In the genomic region with DNA sequence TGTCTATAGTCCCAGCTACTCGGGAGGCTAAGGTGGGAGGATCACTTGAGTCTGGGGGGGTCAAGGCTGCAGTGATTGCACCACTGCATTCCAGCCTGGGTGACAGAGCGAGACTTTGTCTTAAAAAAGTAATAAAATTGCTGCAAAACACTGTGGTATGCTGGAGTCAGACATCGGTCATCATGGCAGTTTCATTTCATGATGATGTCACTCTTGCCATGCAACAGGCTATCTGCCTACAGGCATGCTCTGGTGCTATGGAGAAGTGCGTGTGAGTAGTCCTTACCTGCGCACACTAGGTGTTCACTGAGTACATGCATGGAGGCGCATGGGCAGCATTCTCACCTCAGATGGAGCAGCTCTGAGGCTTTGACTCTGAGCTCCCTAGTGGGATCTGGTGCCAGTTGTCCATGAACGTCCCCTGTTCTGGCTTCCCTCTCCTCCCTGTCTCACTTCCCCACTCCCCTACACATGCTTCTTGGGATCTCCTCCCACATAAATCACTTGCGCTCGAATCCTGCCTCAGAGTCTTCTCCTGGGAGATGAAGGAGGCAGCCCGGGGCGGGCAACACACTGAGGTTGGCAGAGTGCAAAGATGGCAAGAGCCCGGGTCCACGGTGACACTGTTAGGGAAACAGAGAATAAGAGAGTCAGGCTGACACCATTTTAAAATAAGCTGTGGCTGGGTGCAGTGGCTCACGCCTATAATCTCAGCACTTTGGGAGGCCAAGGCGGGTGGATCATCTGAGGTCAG, we compare ENCODE assay signal across 17 cellular contexts. TPM values are rescaled to one million over a fixed set of nuclear protein-coding genes. Genes with fewer than 3 reads are reported as not detected.
DNase-seq lines count a peak whose midpoint lies in the region; ATAC-seq, FAIRE-seq and TF ChIP-seq lines count a peak whose summit lies in the region.
"Had no signal": no experiment of that assay in that cellular context is flagged by ENCODE, and none has a peak within 500 bp of the region (broad histone marks: within the 10 kb centered on the region; RNA-seq: fewer than 3 reads in every experiment).

No MANE protein-coding gene starts in this region.

- H3K79me2 ChIP-seq in H1 (ENCODE audit: control insufficient read depth in 1 of 2, insufficient read depth in 2 of 2, low read length in 2 of 2) (no peaks in the 10 kb centered on the region), trophoblast cell (ENCODE audit: control insufficient read depth, insufficient read depth, low read length, poor library complexity) (no peaks in the 10 kb centered on the region)

- TF ChIP-seq CTCF in Panc1 (IDR thresholded peaks at IDR 0.05) (no peak), H1 (IDR thresholded peaks at IDR 0.05; ENCODE audit: control extremely low read depth in 1 of 3, insufficient read depth in 1 of 3, low read depth in 1 of 3, low read length in 3 of 3) (no peak)

- CTCF ChIA-PET in Panc1 (lab: Charles Lee): interaction anchor here (0.7 kb wide), 1 partner anchor 36 kb away, joined by 3 read pairs; no protein-coding TSS in a partner anchor
- CTCF ChIA-PET in H1 (lab: Charles Lee; ENCODE audit: partially characterized antibody): interaction anchor here (0.8 to 4.6 kb wide), 9 partner anchors 27 to 263 kb away, joined by 3 to 22 read pairs (median 4); no protein-coding TSS in a partner anchor

- BruUV-seq in Panc1 (replicated peaks; lab: Mats Ljungman, UMichigan): no TSS peak

- peaks cover 8% of the 10 kb centered on the region for H3K4me1 ChIP-seq in Panc1 (ENCODE audit: control insufficient read depth, insufficient read depth, low read length)
- H3K4me1 ChIP-seq in H1 (replicated peaks in 1 of 4; ENCODE audit: control insufficient read depth in 3 of 4, insufficient read depth in 4 of 4, low read length in 3 of 4): peaks cover 0 to 6% (median 4%) of the 10 kb centered on the region in 4 experiments; a peak in 6 of 7 replicates
- peaks cover 13 to 17% of the 10 kb centered on the region in 2 experiments for H3K4me1 ChIP-seq in trophoblast cell (ENCODE audit: control insufficient read depth in 1 of 2, insufficient read depth in 2 of 2, low read length in 2 of 2)
- H3K4me1 ChIP-seq: colonic mucosa had no signal

- H3K4me1 Mint-ChIP-seq in stimulated activated naive B cell treated with anti-CD40 and anti-IgM and Interleukin-4, amounts not matched to agents 10 μg/mL and 1 μg/mL and 100 μg/mL, for 72 hours: peaks cover 5 to 7% of the 10 kb centered on the region in 2 donors

- WGBS in H1 (ENCODE audit: extremely low coverage in 1 of 2, insufficient coverage in 1 of 2, insufficient read length in 1 of 2, insufficient replicate concordance in 2 of 2, low coverage in 1 of 2, low lambda C conversion rate in 2 of 2, missing lambda C conversion rate in 1 of 2), 2 experiments: 95% methylated on average over 15 of the region's 15 CpGs; no CpG with 5 or more reads in 1 of the 2 experiments
- WGBS in trophoblast cell (ENCODE audit: extremely low coverage, insufficient coverage, insufficient read length): no CpG with 5 or more reads among the region's 15 CpGs

- H3K4ac ChIP-seq in H1 (replicated peaks; ENCODE audit: insufficient read length, low read depth, low read length): no peak overlapping the region
- H3K4ac ChIP-seq in trophoblast cell (ENCODE audit: low read depth, low read length): no peak overlapping the region

- H3K36me3 ChIP-seq in Panc1 (ENCODE audit: control insufficient read depth, insufficient read depth, low read length): no peaks in the 10 kb centered on the region
- no peaks in the 10 kb centered on the region for H3K36me3 ChIP-seq in H1 (ENCODE audit: control insufficient read depth in 2 of 4, insufficient read depth in 4 of 4, low read length in 3 of 4)
- no peaks in the 10 kb centered on the region for H3K36me3 ChIP-seq in trophoblast cell (ENCODE audit: control insufficient read depth in 1 of 2, insufficient read depth in 2 of 2, low read length in 2 of 2)
- H3K36me3 ChIP-seq: colonic mucosa had no signal

- H3K27ac ChIP-seq in Panc1 (ENCODE audit: low read length) (peak overlapping the region; percentile 3; the same call in 1 of the 2 replicates), H1 (ENCODE audit: low read depth, low read length) (no peak overlapping the region), trophoblast cell (ENCODE audit: low read depth, low read length) (no peak overlapping the region)
- H3K27ac ChIP-seq: colonic mucosa had no signal

- ATAC-seq in Panc1 (peak; percentile 46; the same call in 1 of the 2 replicates), GM18498 (IDR thresholded peaks at IDR 0.05; ENCODE audit: unreplicated experiment) (no peak)
- ATAC-seq in stimulated activated naive B cell treated with anti-CD40 and anti-IgM and Interleukin-4, amounts not matched to agents 10 μg/mL and 1 μg/mL and 100 μg/mL, for 72 hours (replicated peaks): no peak
- ATAC-seq: left cardiac atrium, sciatic nerve had no signal

- no peak for TF ChIP-seq EP300 in H1 (IDR thresholded peaks at IDR 0.05; ENCODE audit: borderline replicate concordance in 1 of 2, low read depth in 2 of 2, low read length in 2 of 2)

- intact Hi-C loops in Panc1 (cut with micrococcal nuclease; ENCODE audit: unreplicated experiment): no loop called here

- no peaks in the 10 kb centered on the region for H3K9me3 ChIP-seq in Panc1 (ENCODE audit: control insufficient read depth, insufficient read depth, low read depth, low read length)
- no peaks in the 10 kb centered on the region for H3K9me3 ChIP-seq in H1 (ENCODE audit: insufficient read depth in 2 of 2, low read depth in 1 of 2, low read length in 1 of 2)
- H3K9me3 ChIP-seq in trophoblast cell (ENCODE audit: insufficient read depth, low read depth, low read length): no peaks in the 10 kb centered on the region
- H3K9me3 ChIP-seq: Caco-2, colonic mucosa had no signal

- H3K36me3 Mint-ChIP-seq in stimulated activated naive B cell treated with anti-CD40 and anti-IgM and Interleukin-4, amounts not matched to agents 10 μg/mL and 1 μg/mL and 100 μg/mL, for 72 hours: no peaks in the 10 kb centered on the region
- H3K36me3 Mint-ChIP-seq: naive B cell had no signal

- DNase-seq in GM04503 (ENCODE audit: low read depth): peak; percentile 55
- DNase-seq in Panc1 (ENCODE audit: low read depth, low spot score): peak; percentile 18
- DNase-seq in H1 (ENCODE audit: low read depth in 1 of 2, low spot score in 2 of 2): no peak
- peak; percentile 92 to 93 for DNase-seq in trophoblast cell
- DNase-seq in hypothalamus (lab: John Stamatoyannopoulos, UW): no peak
- DNase-seq in stimulated activated naive B cell treated with anti-CD40 and anti-IgM and Interleukin-4, amounts not matched to agents 10 μg/mL and 1 μg/mL and 100 μg/mL, for 72 hours: no peak
- DNase-seq in C1 segment of cervical spinal cord (lab: John Stamatoyannopoulos, UW): no peak
- DNase-seq: colonic mucosa, KG1, left cardiac atrium, naive B cell, NCI-H2171, T-helper 1 cell had no signal

- H4K20me1 ChIP-seq in H1 (replicated peaks in 1 of 2; ENCODE audit: control insufficient read depth in 1 of 2, insufficient read depth in 2 of 2, low read length in 2 of 2): no peaks in the 10 kb centered on the region

- H3K18ac ChIP-seq in H1 (ENCODE audit: extremely low read depth, low read length) (peak overlapping the region; percentile 4; the same call in 1 of the 2 replicates), trophoblast cell (ENCODE audit: low read length) (no peak overlapping the region)

- H4K91ac ChIP-seq in H1 (replicated peaks; ENCODE audit: insufficient read length, low read length) (peak overlapping the region; percentile 10), trophoblast cell (ENCODE audit: low read depth, low read length) (no peak overlapping the region)

- H2BK20ac ChIP-seq in H1 (ENCODE audit: low read length): no peak overlapping the region

- H4K5ac ChIP-seq in H1 (ENCODE audit: insufficient read length, low read depth, low read length): no peak overlapping the region

- H3K27me3 Mint-ChIP-seq in stimulated activated naive B cell treated with anti-CD40 and anti-IgM and Interleukin-4, amounts not matched to agents 10 μg/mL and 1 μg/mL and 100 μg/mL, for 72 hours: peaks cover 14 to 20% of the 10 kb centered on the region in 2 donors

- TF ChIP-seq RAD21 in H1 (IDR thresholded peaks at IDR 0.05 in 1 of 2, conservative IDR thresholded peaks at IDR 0.05 in 1 of 2; ENCODE audit: low read depth in 2 of 2, low read length in 2 of 2): no peak

- no peak overlapping the region for H3K56ac ChIP-seq in H1 (replicated peaks; ENCODE audit: insufficient read length, low read depth, low read length)

- H4K8ac ChIP-seq in H1 (ENCODE audit: extremely low read depth, insufficient read depth, low read length) (no peak overlapping the region; the same call in 1 of the 2 replicates), trophoblast cell (ENCODE audit: low read depth, low read length) (no peak overlapping the region)

- H3K4me2 ChIP-seq in H1 (ENCODE audit: insufficient read depth in 1 of 2, low read depth in 2 of 2, low read length in 2 of 2) (no peak overlapping the region), trophoblast cell (ENCODE audit: low read length) (no peak overlapping the region)

- no peak for FAIRE-seq in H1 (lab: Jason Lieb, UNC)
- FAIRE-seq: frontal cortex had no signal

- H3K79me1 ChIP-seq in H1 (ENCODE audit: low read depth, low read length) (no peaks in the 10 kb centered on the region), trophoblast cell (ENCODE audit: low read length) (peaks cover 13% of the 10 kb centered on the region)

- no peaks in the 10 kb centered on the region for H3K27me3 ChIP-seq in Panc1 (ENCODE audit: control insufficient read depth, insufficient read depth, low read length)
- no peaks in the 10 kb centered on the region for H3K27me3 ChIP-seq in H1 (replicated peaks in 1 of 4; ENCODE audit: control insufficient read depth in 3 of 4, extremely low read depth in 1 of 4, insufficient read depth in 3 of 4, low read length in 3 of 4)
- H3K27me3 ChIP-seq in trophoblast cell (ENCODE audit: insufficient read depth, low read length): no peaks in the 10 kb centered on the region
- H3K27me3 ChIP-seq: colonic mucosa had no signal

- POLR2A ChIA-PET in Panc1 (lab: Charles Lee): interaction anchor here (0.6 kb wide), 1 partner anchor 46 kb away, joined by 4 read pairs; no protein-coding TSS in a partner anchor
- POLR2A ChIA-PET in H1 (lab: Charles Lee; ENCODE audit: partially characterized antibody): interaction anchor here (0.8 to 1.5 kb wide), 2 partner anchors 46 to 100 kb away, joined by 3 to 5 read pairs; no protein-coding TSS in a partner anchor

- H2AK5ac ChIP-seq in H1 (ENCODE audit: low read depth, low read length) (no peak overlapping the region), trophoblast cell (ENCODE audit: low read length) (no peak overlapping the region)

- H2AFZ ChIP-seq in H1 (ENCODE audit: low read length) (peak overlapping the region; percentile 50; the same call in 1 of the 2 replicates), trophoblast cell (ENCODE audit: insufficient read depth, low read length, poor library complexity) (no peak overlapping the region)

- 0 out of 2 replicates have a peak overlapping the region, but pooled peaks have one; percentile 14 for H2BK12ac ChIP-seq in H1 (ENCODE audit: low read depth, low read length)
- no peak overlapping the region for H2BK12ac ChIP-seq in trophoblast cell (ENCODE audit: low read length)

- no peaks in the 10 kb centered on the region for H3K23me2 ChIP-seq in H1 (ENCODE audit: low read depth, low read length)

- no peak overlapping the region for H3K4me3 ChIP-seq in Panc1 (ENCODE audit: low read depth in 2 of 2, low read length in 2 of 2)
- no peak overlapping the region for H3K4me3 ChIP-seq in H1 (ENCODE audit: extremely low read depth in 1 of 4, insufficient read depth in 2 of 4, low read depth in 3 of 4, low read length in 4 of 4)
- H3K4me3 ChIP-seq in trophoblast cell (ENCODE audit: low read depth, low read length): no peak overlapping the region
- H3K4me3 ChIP-seq: colonic mucosa had no signal

- H3K23ac ChIP-seq in H1 (ENCODE audit: insufficient read length): no peak overlapping the region
- no peak overlapping the region for H3K23ac ChIP-seq in trophoblast cell (ENCODE audit: low read length)

- H3K14ac ChIP-seq in H1 (ENCODE audit: insufficient read length) (no peak overlapping the region), trophoblast cell (ENCODE audit: low read length) (no peak overlapping the region)

- TF ChIP-seq POLR2A in H1 (IDR thresholded peaks at IDR 0.05; ENCODE audit: control extremely low read depth in 1 of 2, low read depth in 2 of 2, low read length in 2 of 2): no peak

- H2BK5ac ChIP-seq in H1 (ENCODE audit: low read depth, low read length): no peak overlapping the region
- no peak overlapping the region for H2BK5ac ChIP-seq in trophoblast cell (ENCODE audit: low read depth, low read length, poor library complexity)

- no peak overlapping the region for H4K12ac ChIP-seq in trophoblast cell (ENCODE audit: low read depth, low read length)

- H2BK120ac ChIP-seq in H1 (replicated peaks; ENCODE audit: low read depth, low read length): no peak overlapping the region
- H2BK120ac ChIP-seq in trophoblast cell (ENCODE audit: insufficient read depth, low read length, poor library complexity): no peak overlapping the region

- H3K4me3 Mint-ChIP-seq in stimulated activated naive B cell treated with anti-CD40 and anti-IgM and Interleukin-4, amounts not matched to agents 10 μg/mL and 1 μg/mL and 100 μg/mL, for 72 hours: no peak overlapping the region

- H2BK15ac ChIP-seq in H1 (ENCODE audit: low read length): peak overlapping the region; percentile 74; the same call in 1 of the 2 replicates

- H3K27ac Mint-ChIP-seq in stimulated activated naive B cell treated with anti-CD40 and anti-IgM and Interleukin-4, amounts not matched to agents 10 μg/mL and 1 μg/mL and 100 μg/mL, for 72 hours: no peak overlapping the region
- H3K27ac Mint-ChIP-seq: naive B cell had no signal

- no peaks in the 10 kb centered on the region for H3K9me3 Mint-ChIP-seq in stimulated activated naive B cell treated with anti-CD40 and anti-IgM and Interleukin-4, amounts not matched to agents 10 μg/mL and 1 μg/mL and 100 μg/mL, for 72 hours
- H3K9me3 Mint-ChIP-seq: naive B cell had no signal

- H3K9ac ChIP-seq in H1 (replicated peaks in 1 of 4; ENCODE audit: extremely low read depth in 1 of 4, low read depth in 3 of 4, low read length in 3 of 4) (no peak overlapping the region), trophoblast cell (ENCODE audit: low read length) (no peak overlapping the region)

- in situ Hi-C loops in Panc1 (cut with HindIII; ENCODE audit: low pct_unique_long_range_greater_than_20kb, low sequenced_read_pairs): no loop called here

RNA-seq across cellular contexts. Expression of gene CELA3B, which starts 10.4 kb away (rescaled TPM):
- 3.4 TPM for total RNA-seq in Panc1 (2021; ENCODE audit: unreplicated experiment)
- polyA plus RNA-seq in Panc1 (2012; ENCODE audit: insufficient read length): not detected
- not detected in 2 replicates for total RNA-seq in H1 (2021; fragmentation: NEBNext Ultra II Directional; extraction: Animal tissue kit (Norgen Biotek cat#: 25700))
- polyA plus RNA-seq in H1 (2011; rRNA removed): not detected in 2 replicates
- polyA plus RNA-seq in H1 (2011; cell fraction: cytosol; rRNA removed): not detected
- polyA plus RNA-seq in H1 (2011; cell fraction: nucleus; rRNA removed): not detected
- polyA plus RNA-seq in H1 (2012, experiment 1 of 2): not detected in 4 replicates
- not detected for polyA plus RNA-seq in H1 (2012, experiment 2 of 2)
- not detected for polyA plus RNA-seq in H1 (2013, experiment 1 of 2)
- polyA plus RNA-seq in H1 (2013, experiment 2 of 2): not detected
- polyA minus RNA-seq in H1 (2011; rRNA and poly(A)+ RNA removed): not detected in 2 replicates
- polyA minus RNA-seq in H1 (2011; cell fraction: cytosol; rRNA and poly(A)+ RNA removed): not detected
- polyA minus RNA-seq in H1 (2011; cell fraction: nucleus; rRNA and poly(A)+ RNA removed): not detected
- not detected in 2 replicates for polyA plus RNA-seq in trophoblast cell (2013)
- total RNA-seq: Caco-2, frontal cortex, left cardiac atrium had no signal

RNA-seq across cellular contexts. Expression of gene HSPG2, which starts 29.3 kb away (rescaled TPM):
- 171 TPM for total RNA-seq in Panc1 (2021; ENCODE audit: unreplicated experiment)
- polyA plus RNA-seq in Panc1 (2012; ENCODE audit: insufficient read length): 324 TPM
- 108 and 111 TPM in 2 replicates for total RNA-seq in H1 (2021; fragmentation: NEBNext Ultra II Directional; extraction: Animal tissue kit (Norgen Biotek cat#: 25700))
- 17.8 and 27.7 TPM in 2 replicates for polyA plus RNA-seq in H1 (2011; rRNA removed)
- 17.0 TPM for polyA plus RNA-seq in H1 (2011; cell fraction: cytosol; rRNA removed)
- polyA plus RNA-seq in H1 (2011; cell fraction: nucleus; rRNA removed): 113 TPM
- 41.0 to 91.2 TPM (median 79.8 TPM) in 4 replicates for polyA plus RNA-seq in H1 (2012, experiment 1 of 2)
- polyA plus RNA-seq in H1 (2012, experiment 2 of 2): 63.7 TPM
- polyA plus RNA-seq in H1 (2013, experiment 1 of 2): 65.5 TPM
- polyA plus RNA-seq in H1 (2013, experiment 2 of 2): 40.5 TPM
- 27.8 and 28.3 TPM in 2 replicates for polyA minus RNA-seq in H1 (2011; rRNA and poly(A)+ RNA removed)
- polyA minus RNA-seq in H1 (2011; cell fraction: cytosol; rRNA and poly(A)+ RNA removed): 68.4 TPM
- polyA minus RNA-seq in H1 (2011; cell fraction: nucleus; rRNA and poly(A)+ RNA removed): 87.7 TPM
- 97.2 and 106 TPM in 2 replicates for polyA plus RNA-seq in trophoblast cell (2013)

RNA-seq across cellular contexts. Expression of gene CELA3A, which starts 35.0 kb away (rescaled TPM):
- total RNA-seq in Panc1 (2021; ENCODE audit: unreplicated experiment): 5.9 TPM
- polyA plus RNA-seq in Panc1 (2012; ENCODE audit: insufficient read length): not detected
- not detected in 2 replicates for total RNA-seq in H1 (2021; fragmentation: NEBNext Ultra II Directional; extraction: Animal tissue kit (Norgen Biotek cat#: 25700))
- polyA plus RNA-seq in H1 (2011; rRNA removed): 0.09 TPM in 1 of 2 replicates, not detected in the other
- not detected for polyA plus RNA-seq in H1 (2011; cell fraction: cytosol; rRNA removed)
- not detected for polyA plus RNA-seq in H1 (2011; cell fraction: nucleus; rRNA removed)
- not detected in 4 replicates for polyA plus RNA-seq in H1 (2012, experiment 1 of 2)
- not detected for polyA plus RNA-seq in H1 (2012, experiment 2 of 2)
- not detected for polyA plus RNA-seq in H1 (2013, experiment 1 of 2)
- not detected for polyA plus RNA-seq in H1 (2013, experiment 2 of 2)
- not detected in 2 replicates for polyA minus RNA-seq in H1 (2011; rRNA and poly(A)+ RNA removed)
- not detected for polyA minus RNA-seq in H1 (2011; cell fraction: cytosol; rRNA and poly(A)+ RNA removed)
- polyA minus RNA-seq in H1 (2011; cell fraction: nucleus; rRNA and poly(A)+ RNA removed): not detected
- polyA plus RNA-seq in trophoblast cell (2013): not detected in 2 replicates
- total RNA-seq: Caco-2, frontal cortex, left cardiac atrium had no signal

Comparison
In these comparisons a context has a peak if more than half of its experiments do, and no peak if none do; other contexts are left out.
1. DNase-seq: peak in GM04503 (single experiment), Panc1 (single experiment) and trophoblast cell (2 of 2); none in H1 (0 of 2), hypothalamus (0 of 51), stimulated activated naive B cell treated with anti-CD40 and anti-IgM and Interleukin-4, amounts not matched to agents 10 μg/mL and 1 μg/mL and 100 μg/mL, for 72 hours (single experiment) and C1 segment of cervical spinal cord (0 of 14).